In the genomic region with DNA sequence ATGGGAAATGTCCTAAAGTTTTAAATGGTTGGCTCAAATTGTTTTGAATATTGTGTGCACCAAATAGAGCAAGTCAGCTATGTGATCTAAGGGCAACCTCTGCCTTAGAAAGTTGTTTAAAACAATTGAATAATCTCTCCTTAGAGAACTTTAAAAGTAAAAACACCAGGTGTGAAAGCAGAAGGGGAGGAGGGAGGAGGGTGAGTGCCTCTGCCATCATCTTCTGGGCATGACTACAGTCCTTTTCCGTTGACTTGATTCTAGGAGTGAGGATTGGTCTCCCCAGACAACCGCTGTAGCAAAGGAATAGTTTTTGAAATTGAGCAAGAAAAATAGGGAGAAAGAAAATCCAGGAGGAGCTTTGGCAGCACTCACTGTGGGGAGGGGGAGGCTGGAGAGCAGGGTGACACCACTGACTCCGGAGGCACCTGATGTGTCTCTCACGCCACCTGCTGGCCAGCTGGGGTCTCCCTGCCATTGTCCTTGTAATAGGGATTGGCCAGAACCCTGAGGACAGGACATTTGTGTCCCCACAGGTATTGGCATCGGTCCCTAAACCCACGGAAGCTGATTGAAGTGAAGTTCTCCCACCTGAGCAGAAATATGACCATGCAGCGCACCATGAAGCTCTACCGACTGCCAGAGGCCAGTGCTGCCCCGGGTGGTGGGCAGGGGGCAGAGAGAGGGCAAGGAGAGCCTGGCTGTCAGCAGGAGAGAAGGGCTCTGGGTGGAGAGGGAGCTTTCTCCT, we compare ENCODE assay signal across 8 cellular contexts. TPM values are rescaled to one million over a fixed set of nuclear protein-coding genes. Genes with fewer than 3 reads are reported as not detected.
DNase-seq lines count a peak whose midpoint lies in the region; ATAC-seq and TF ChIP-seq lines count a peak whose summit lies in the region.

No MANE protein-coding gene starts in this region.

- no peaks in the 10 kb centered on the region for H3K79me1 ChIP-seq in neuronal stem cell (ENCODE audit: low read depth, low read length)

- TF ChIP-seq CTCF in fibroblast of the aortic adventitia (IDR thresholded peaks at IDR 0.05; ENCODE audit: insufficient read depth, low read length): peak; percentile 86

- H3K23ac ChIP-seq in neuronal stem cell (ENCODE audit: low read depth, low read length, poor library complexity): no peak overlapping the region

- H2BK15ac ChIP-seq in neuronal stem cell (ENCODE audit: low read length): no peak overlapping the region

- H3K79me2 ChIP-seq in Karpas-422 (ENCODE audit: low read length): no peaks in the 10 kb centered on the region

- H3K4me3 ChIP-seq in Karpas-422 (ENCODE audit: low read length): no peak overlapping the region
- H3K4me3 ChIP-seq in fibroblast of the aortic adventitia (ENCODE audit: low read depth, low read length): no peak overlapping the region
- no peak overlapping the region for H3K4me3 ChIP-seq in neuronal stem cell (ENCODE audit: low read length in 2 of 2)
- H3K4me3 ChIP-seq in stomach smooth muscle (ENCODE audit: low read length in 2 of 2): no peak overlapping the region

- no peak overlapping the region for H3K9ac ChIP-seq in Karpas-422 (ENCODE audit: low read length)
- no peak overlapping the region for H3K9ac ChIP-seq in neuronal stem cell (ENCODE audit: low read depth, low read length, poor library complexity)
- H3K9ac ChIP-seq in stomach smooth muscle (ENCODE audit: low read length in 2 of 2): no peak overlapping the region

- no peak overlapping the region for H2AK5ac ChIP-seq in neuronal stem cell (ENCODE audit: low read depth, low read length)

- DNase-seq in DMS 273 (lab: John Stamatoyannopoulos, UW; ENCODE audit: unreplicated experiment) (peak; percentile 94), Karpas-422 (peak; percentile 89), RKO (ENCODE audit: low spot score) (peak; percentile 66), fibroblast of the aortic adventitia (ENCODE audit: low read depth) (peak; percentile 87), neuronal stem cell (ENCODE audit: low spot score) (peak; percentile 74)
- DNase-seq in activated T-helper 9 cell treated with anti-CD3 and anti-CD28 coated beads, Interleukin-2, amount 50 U/mL, for 16 hours (ENCODE audit: low read depth): peak; percentile 60

- H4K8ac ChIP-seq in neuronal stem cell (ENCODE audit: low read depth, low read length): no peak overlapping the region

- H3K9me3 ChIP-seq in Karpas-422 (ENCODE audit: low read length): no peaks in the 10 kb centered on the region
- H3K9me3 ChIP-seq in neuronal stem cell (replicated peaks in 1 of 2; ENCODE audit: control insufficient read depth in 2 of 2, insufficient read depth in 1 of 2, low read depth in 1 of 2, low read length in 2 of 2): no peaks in the 10 kb centered on the region
- H3K9me3 ChIP-seq in stomach smooth muscle (ENCODE audit: control insufficient read depth in 2 of 2, low read length in 2 of 2): no peaks in the 10 kb centered on the region

- H3K27me3 ChIP-seq in Karpas-422 (ENCODE audit: low read length) (no peaks in the 10 kb centered on the region), neuronal stem cell (ENCODE audit: control insufficient read depth in 3 of 3, insufficient read depth in 3 of 3, low read depth in 1 of 3, low read length in 3 of 3) (no peaks in the 10 kb centered on the region), stomach smooth muscle (ENCODE audit: control insufficient read depth in 1 of 2, insufficient read depth in 2 of 2, low read length in 2 of 2) (no peaks in the 10 kb centered on the region)

- H3K18ac ChIP-seq in neuronal stem cell (ENCODE audit: low read length): no peak overlapping the region

- peaks cover 11% of the 10 kb centered on the region; the same call in 1 of the 2 replicates for H4K20me1 ChIP-seq in Karpas-422 (ENCODE audit: insufficient read depth, low read depth, low read length)

- no CpG with 5 or more reads among the region's 9 CpGs for WGBS in neuronal stem cell (ENCODE audit: extremely low coverage in 2 of 2, insufficient read length in 2 of 2, insufficient replicate concordance in 1 of 2), 2 donors

- H3K4me2 ChIP-seq in Karpas-422 (ENCODE audit: low read depth, low read length, poor library complexity, severe bottlenecking): no peak overlapping the region
- no peak overlapping the region for H3K4me2 ChIP-seq in neuronal stem cell (ENCODE audit: insufficient read depth, low read length, poor library complexity, severe bottlenecking)

- no peak for ATAC-seq in GM21786 (IDR thresholded peaks at IDR 0.05; ENCODE audit: unreplicated experiment)

- H2BK120ac ChIP-seq in neuronal stem cell (ENCODE audit: low read depth, low read length): no peak overlapping the region

- H3K27ac ChIP-seq in Karpas-422 (ENCODE audit: low read length): no peak overlapping the region
- H3K27ac ChIP-seq in neuronal stem cell (replicated peaks; ENCODE audit: low read length): no peak overlapping the region
- H3K27ac ChIP-seq in stomach smooth muscle (ENCODE audit: low read length): peak overlapping the region; percentile 24

- H2AFZ ChIP-seq in Karpas-422 (ENCODE audit: low read length) (no peak overlapping the region), neuronal stem cell (ENCODE audit: low read length) (no peak overlapping the region)

- H4K91ac ChIP-seq in neuronal stem cell (ENCODE audit: low read depth, low read length, poor library complexity): no peak overlapping the region

- H3K4ac ChIP-seq in neuronal stem cell (ENCODE audit: low read length): no peak overlapping the region

- peaks cover 12% of the 10 kb centered on the region for H3K4me1 ChIP-seq in Karpas-422 (ENCODE audit: low read length)
- no peaks in the 10 kb centered on the region for H3K4me1 ChIP-seq in neuronal stem cell (ENCODE audit: control insufficient read depth in 2 of 2, insufficient read depth in 1 of 2, low read depth in 1 of 2, low read length in 2 of 2)
- peaks cover 25% of the 10 kb centered on the region for H3K4me1 ChIP-seq in stomach smooth muscle (ENCODE audit: control insufficient read depth, insufficient read depth, low read length)

- H3K36me3 ChIP-seq in Karpas-422 (ENCODE audit: insufficient read depth, low read length) (peaks cover 30% of the 10 kb centered on the region), neuronal stem cell (replicated peaks in 1 of 2; ENCODE audit: control insufficient read depth in 2 of 2, insufficient read depth in 2 of 2, low read length in 2 of 2) (peaks cover 60 to 93% of the 10 kb centered on the region in 2 donors), stomach smooth muscle (ENCODE audit: control insufficient read depth in 2 of 2, insufficient read depth in 2 of 2, low read length in 2 of 2) (peaks cover 56 to 63% of the 10 kb centered on the region in 2 donors)

- no peak overlapping the region for H2BK12ac ChIP-seq in neuronal stem cell (ENCODE audit: low read length)

- no peak overlapping the region for H2BK5ac ChIP-seq in neuronal stem cell (ENCODE audit: low read length)

- H3K9me2 ChIP-seq in Karpas-422 (replicated peaks; ENCODE audit: insufficient read depth, low read length): no peaks in the 10 kb centered on the region

- H3K14ac ChIP-seq in neuronal stem cell (ENCODE audit: low read length): no peak overlapping the region

RNA-seq across cellular contexts. Expression of a gene that starts 33.3 kb away (rescaled TPM):
- total RNA-seq in Karpas-422 (2014; rRNA removed; shearing (Covaris generic); ENCODE audit: low replicate concordance): 0.45 TPM in 1 of 2 replicates, not detected in the other
- total RNA-seq in fibroblast of the aortic adventitia (ENCODE audit: low replicate concordance): 56.0 and 86.3 TPM in 2 replicates
- polyA plus RNA-seq in neuronal stem cell (2013, experiment 1 of 2): 19.5 TPM
- polyA plus RNA-seq in neuronal stem cell (2013, experiment 2 of 2): 17.6 TPM

RNA-seq across cellular contexts. Expression of a gene that starts 36.4 kb away (rescaled TPM):
- total RNA-seq in Karpas-422 (2014; rRNA removed; shearing (Covaris generic); ENCODE audit: low replicate concordance): 11.4 and 13.4 TPM in 2 replicates
- 5.9 and 7.4 TPM in 2 replicates for total RNA-seq in fibroblast of the aortic adventitia (ENCODE audit: low replicate concordance)
- 7.8 TPM for polyA plus RNA-seq in neuronal stem cell (2013, experiment 1 of 2)
- polyA plus RNA-seq in neuronal stem cell (2013, experiment 2 of 2): 8.0 TPM

RNA-seq across cellular contexts. Expression of a gene that starts 37.9 kb away (rescaled TPM):
- total RNA-seq in Karpas-422 (2014; rRNA removed; shearing (Covaris generic); ENCODE audit: low replicate concordance): 48.5 and 53.2 TPM in 2 replicates
- total RNA-seq in fibroblast of the aortic adventitia (ENCODE audit: low replicate concordance): 77.6 and 296 TPM in 2 replicates
- 99.1 TPM for polyA plus RNA-seq in neuronal stem cell (2013, experiment 1 of 2)
- 95.0 TPM for polyA plus RNA-seq in neuronal stem cell (2013, experiment 2 of 2)

RNA-seq across cellular contexts. Expression of a gene that starts 47.6 kb away (rescaled TPM):
- total RNA-seq in Karpas-422 (2014; rRNA removed; shearing (Covaris generic); ENCODE audit: low replicate concordance): 29.4 and 29.8 TPM in 2 replicates
- total RNA-seq in fibroblast of the aortic adventitia (ENCODE audit: low replicate concordance): 22.2 and 31.3 TPM in 2 replicates
- 46.9 TPM for polyA plus RNA-seq in neuronal stem cell (2013, experiment 1 of 2)
- 45.0 TPM for polyA plus RNA-seq in neuronal stem cell (2013, experiment 2 of 2)

RNA-seq across cellular contexts. Expression of a gene that starts 49.2 kb away (rescaled TPM):
- 3.5 and 3.7 TPM in 2 replicates for total RNA-seq in Karpas-422 (2014; rRNA removed; shearing (Covaris generic); ENCODE audit: low replicate concordance)
- total RNA-seq in fibroblast of the aortic adventitia (ENCODE audit: low replicate concordance): 9.2 and 10.0 TPM in 2 replicates
- 21.6 TPM for polyA plus RNA-seq in neuronal stem cell (2013, experiment 1 of 2)
- polyA plus RNA-seq in neuronal stem cell (2013, experiment 2 of 2): 22.5 TPM

Comparison
In these comparisons a context has a peak if more than half of its experiments do, and no peak if none do; other contexts are left out.
1. RNA of a gene that starts 33.3 kb away (total RNA-seq): 56.0 to 86.3 TPM in fibroblast of the aortic adventitia; 0.45 TPM in Karpas-422; every median in the first group is over 10 times any median in the second.
2. Peak in every context shown above with its lines, with median percentiles within 50 percentile points of each other: DNase-seq.